In genomic region chr3:13235079-13235478, GRCh38 we compare ENCODE assay signal across 11 cellular contexts.
A peak's percentile ranks its signal among the peaks of the same experiment; 100 is the strongest.
DNase-seq lines count a peak whose midpoint lies in the region; ATAC-seq, FAIRE-seq and TF ChIP-seq lines count a peak whose summit lies in the region.
"Had no signal": no experiment of that assay in that cellular context is flagged by ENCODE, and none has a peak within 500 bp of the region (broad histone marks: within the 10 kb centered on the region; RNA-seq: fewer than 3 reads in every experiment).

No MANE protein-coding gene starts in this region.

- peaks cover 28% of the 10 kb centered on the region for H3K4me1 ChIP-seq in CD8-positive, alpha-beta T cell (ENCODE audit: insufficient read depth, low read length)
- H3K4me1 ChIP-seq in Loucy (ENCODE audit: insufficient read depth, low read length, poor library complexity, severe bottlenecking) (peaks cover 63% of the 10 kb centered on the region), HAP-1 (no peaks in the 10 kb centered on the region)
- H3K4me1 ChIP-seq: adrenal gland had no signal

- H3K4me2 ChIP-seq in Loucy (ENCODE audit: low read depth, low read length, poor library complexity, severe bottlenecking): peak overlapping the region; percentile 79

- H3K36me3 ChIP-seq in CD8-positive, alpha-beta T cell (ENCODE audit: insufficient read depth, low read length): no peaks in the 10 kb centered on the region
- H3K36me3 ChIP-seq in Loucy (ENCODE audit: insufficient read depth, low read length): no peaks in the 10 kb centered on the region
- no peaks in the 10 kb centered on the region for H3K36me3 ChIP-seq in HAP-1 (replicated peaks)
- H3K36me3 ChIP-seq: adrenal gland, esophagus squamous epithelium had no signal

- ATAC-seq in CD8-positive, alpha-beta T cell: no peak
- peak; percentile 82 for ATAC-seq in activated naive CD8-positive, alpha-beta T cell treated with anti-CD3 and anti-CD28 coated beads, Interleukin-2, amount 10 ng/mL, durations not matched to agents 7 days and 5 days (ENCODE audit: low read depth)
- ATAC-seq in HG02610 (IDR thresholded peaks at IDR 0.05; ENCODE audit: unreplicated experiment) (no peak), esophagus mucosa (no peak)

- H3K27me3 Mint-ChIP-seq in CD8-positive, alpha-beta T cell (ENCODE audit: low read depth): peaks cover 4% of the 10 kb centered on the region
- H3K27me3 Mint-ChIP-seq in activated naive CD8-positive, alpha-beta T cell treated with anti-CD3 and anti-CD28 coated beads, Interleukin-2, amount 10 ng/mL, durations not matched to agents 7 days and 5 days: peaks cover 21% of the 10 kb centered on the region

- intact Hi-C loops in CD8-positive, alpha-beta T cell (cut with DNase I, micrococcal nuclease): no loop called here

- no peaks in the 10 kb centered on the region for H3K9me3 Mint-ChIP-seq in CD8-positive, alpha-beta T cell
- no peaks in the 10 kb centered on the region for H3K9me3 Mint-ChIP-seq in activated naive CD8-positive, alpha-beta T cell treated with anti-CD3 and anti-CD28 coated beads, Interleukin-2, amount 10 ng/mL, durations not matched to agents 7 days and 5 days

- no peak for TF ChIP-seq CTCF in CD8-positive, alpha-beta T cell (IDR thresholded peaks at IDR 0.05)
- no peak for TF ChIP-seq CTCF in Loucy (conservative IDR thresholded peaks at IDR 0.05; ENCODE audit: low read length)

- POLR2A ChIA-PET in CD8-positive, alpha-beta T cell (lab: Charles Lee): no interaction called here
- POLR2A ChIA-PET in activated naive CD8-positive, alpha-beta T cell treated with anti-CD3 and anti-CD28 coated beads, Interleukin-2, amount 10 ng/mL, durations not matched to agents 7 days and 5 days (lab: Charles Lee): no interaction called here

- FAIRE-seq in GM18507 (lab: Jason Lieb, UNC): peak; percentile 45

- CTCF ChIA-PET in CD8-positive, alpha-beta T cell (lab: Charles Lee): no interaction called here

- peaks cover 27% of the 10 kb centered on the region for H3K4me1 Mint-ChIP-seq in CD8-positive, alpha-beta T cell (ENCODE audit: low read depth)
- peaks cover 23% of the 10 kb centered on the region for H3K4me1 Mint-ChIP-seq in activated naive CD8-positive, alpha-beta T cell treated with anti-CD3 and anti-CD28 coated beads, Interleukin-2, amount 10 ng/mL, durations not matched to agents 7 days and 5 days

- in situ Hi-C loops in HAP-1 (cut with MboI; ENCODE audit: low sequenced_read_pairs): no loop called here

- peak overlapping the region; percentile 74 for H3K9ac ChIP-seq in Loucy (ENCODE audit: low read depth, low read length, poor library complexity, severe bottlenecking)

- no peaks in the 10 kb centered on the region for H3K9me3 ChIP-seq in CD8-positive, alpha-beta T cell (ENCODE audit: low read length)
- no peaks in the 10 kb centered on the region for H3K9me3 ChIP-seq in Loucy (ENCODE audit: insufficient read depth, low read depth, low read length)
- H3K9me3 ChIP-seq in HAP-1: no peaks in the 10 kb centered on the region
- H3K9me3 ChIP-seq: adrenal gland, esophagus squamous epithelium had no signal

- H3K27ac Mint-ChIP-seq in CD8-positive, alpha-beta T cell: no peak overlapping the region
- peak overlapping the region; percentile 80 for H3K27ac Mint-ChIP-seq in activated naive CD8-positive, alpha-beta T cell treated with anti-CD3 and anti-CD28 coated beads, Interleukin-2, amount 10 ng/mL, durations not matched to agents 7 days and 5 days

- no peak overlapping the region for H2AFZ ChIP-seq in Loucy (ENCODE audit: low read length)

- no peaks in the 10 kb centered on the region for H3F3A ChIP-seq in Loucy (ENCODE audit: low read depth)

- no peaks in the 10 kb centered on the region for H3K36me3 Mint-ChIP-seq in CD8-positive, alpha-beta T cell
- no peaks in the 10 kb centered on the region for H3K36me3 Mint-ChIP-seq in activated naive CD8-positive, alpha-beta T cell treated with anti-CD3 and anti-CD28 coated beads, Interleukin-2, amount 10 ng/mL, durations not matched to agents 7 days and 5 days

- H3K4me3 Mint-ChIP-seq in CD8-positive, alpha-beta T cell: peak overlapping the region; percentile 40
- H3K4me3 Mint-ChIP-seq in activated naive CD8-positive, alpha-beta T cell treated with anti-CD3 and anti-CD28 coated beads, Interleukin-2, amount 10 ng/mL, durations not matched to agents 7 days and 5 days: peak overlapping the region; percentile 59

- H4K20me1 ChIP-seq in Loucy (ENCODE audit: insufficient read depth, low read length, poor library complexity, severe bottlenecking): no peaks in the 10 kb centered on the region

- H3K4me3 ChIP-seq in CD8-positive, alpha-beta T cell (ENCODE audit: low read depth, low read length): no peak overlapping the region
- peak overlapping the region; percentile 66 for H3K4me3 ChIP-seq in Loucy (ENCODE audit: low read length, poor library complexity, severe bottlenecking)
- no peak overlapping the region for H3K4me3 ChIP-seq in HAP-1
- H3K4me3 ChIP-seq: adrenal gland, esophagus squamous epithelium had no signal

- no peaks in the 10 kb centered on the region for H3K27me3 ChIP-seq in CD8-positive, alpha-beta T cell (ENCODE audit: insufficient read depth, low read length)
- no peaks in the 10 kb centered on the region for H3K27me3 ChIP-seq in Loucy (ENCODE audit: insufficient read depth, low read length, poor library complexity, severe bottlenecking)
- no peaks in the 10 kb centered on the region for H3K27me3 ChIP-seq in HAP-1 (ENCODE audit: low read depth)
- H3K27me3 ChIP-seq: adrenal gland had no signal

- H3K27ac ChIP-seq in CD8-positive, alpha-beta T cell (ENCODE audit: low read depth, low read length): no peak overlapping the region
- H3K27ac ChIP-seq: adrenal gland, esophagus squamous epithelium had no signal

- no peaks in the 10 kb centered on the region for H3K79me2 ChIP-seq in Loucy (ENCODE audit: insufficient read depth, low read length)

- no peaks in the 10 kb centered on the region for H3K9me2 ChIP-seq in Loucy (replicated peaks; ENCODE audit: low read depth, low read length)

- DNase-seq in CD8-positive, alpha-beta T cell: peak in 1 of 7 experiments; percentile 27
- DNase-seq in GM18507 (ENCODE audit: extremely low spot score, insufficient read length, low read depth): peak; percentile 32
- DNase-seq in activated naive CD8-positive, alpha-beta T cell treated with anti-CD3 and anti-CD28 coated beads, Interleukin-2, amount 10 ng/mL, durations not matched to agents 7 days and 5 days: peak; percentile 70
- no peak for DNase-seq in HAP-1 (ENCODE audit: low spot score in 2 of 2)
- no peak for DNase-seq in SKM-1 (lab: John Stamatoyannopoulos, UW; ENCODE audit: unreplicated experiment)
- DNase-seq: adrenal gland, esophagus squamous epithelium, NCI-H2029 treated with DMSO at 0.1 percent for 48 hours had no signal

Comparison
In these comparisons a context has a peak if more than half of its experiments do, and no peak if none do; other contexts are left out.
1. DNase-seq: peak in GM18507 (single experiment) and activated naive CD8-positive, alpha-beta T cell treated with anti-CD3 and anti-CD28 coated beads, Interleukin-2, amount 10 ng/mL, durations not matched to agents 7 days and 5 days (single experiment); none in HAP-1 (0 of 2) and SKM-1 (single experiment).